ENCODE assay signal across 17 cellular contexts in genomic region chr6:39818695-39819094, GRCh38. TPM values are rescaled to one million over a fixed set of nuclear protein-coding genes. Genes with fewer than 3 reads are reported as not detected.
DNase-seq lines count a peak whose midpoint lies in the region; ATAC-seq and TF ChIP-seq lines count a peak whose summit lies in the region.
"Had no signal": no experiment of that assay in that cellular context is flagged by ENCODE, and none has a peak within 500 bp of the region (broad histone marks: within the 10 kb centered on the region; RNA-seq: fewer than 3 reads in every experiment).

No MANE protein-coding gene starts in this region.

- H4K20me1 ChIP-seq in GM23248 (ENCODE audit: insufficient read depth): no peaks in the 10 kb centered on the region

- WGBS in GM23248 (ENCODE audit: low coverage in 1 of 2, low lambda C conversion rate in 2 of 2, missing lambda C conversion rate in 2 of 2), 2 experiments: 54 to 68% methylated on average over 2 of the region's 2 CpGs

- H3K4me3 ChIP-seq in GM23248: no peak overlapping the region
- H3K4me3 ChIP-seq in muscle layer of duodenum (ENCODE audit: low read depth in 1 of 2, low read length in 2 of 2): peak overlapping the region in 1 of 2 donors; percentile 9
- H3K4me3 ChIP-seq in thoracic aorta: no peak overlapping the region

- H3K9me3 ChIP-seq in GM23248 (ENCODE audit: low read depth) (no peaks in the 10 kb centered on the region), muscle layer of duodenum (ENCODE audit: control insufficient read depth in 1 of 2, low read length in 2 of 2) (no peaks in the 10 kb centered on the region), thoracic aorta (no peaks in the 10 kb centered on the region)
- H3K9me3 ChIP-seq: Caco-2 had no signal

- H3K9me3 Mint-ChIP-seq in activated T-cell treated with anti-CD3 and anti-CD28 coated beads, Interleukin-2, amount 50 U/mL, for 72 hours: no peaks in the 10 kb centered on the region

- H3K4me3 Mint-ChIP-seq in activated T-cell treated with anti-CD3 and anti-CD28 coated beads, Interleukin-2, amount 50 U/mL, for 72 hours: no peak overlapping the region

- H3K27ac Mint-ChIP-seq in activated T-cell treated with anti-CD3 and anti-CD28 coated beads, Interleukin-2, amount 50 U/mL, for 72 hours: no peak overlapping the region

- no peak for TF ChIP-seq CTCF in thoracic aorta (IDR thresholded peaks at IDR 0.05)

- no peaks in the 10 kb centered on the region for H3K36me3 Mint-ChIP-seq in activated T-cell treated with anti-CD3 and anti-CD28 coated beads, Interleukin-2, amount 50 U/mL, for 72 hours (ENCODE audit: insufficient read depth in 2 of 2)

- no peaks in the 10 kb centered on the region for H3K9me2 ChIP-seq in GM23248 (ENCODE audit: insufficient read depth)

- in situ Hi-C loops in GM23248 (cut with MboI): no loop called here

- H3K27me3 ChIP-seq in GM23248 (replicated peaks; ENCODE audit: insufficient read depth) (no peaks in the 10 kb centered on the region), muscle layer of duodenum (ENCODE audit: low read depth, low read length) (no peaks in the 10 kb centered on the region), thoracic aorta (replicated peaks; ENCODE audit: insufficient read depth) (no peaks in the 10 kb centered on the region)

- no peak overlapping the region for H2AFZ ChIP-seq in GM23248

- H3K4me1 ChIP-seq in GM23248 (ENCODE audit: insufficient read depth) (peaks cover 35% of the 10 kb centered on the region), muscle layer of duodenum (ENCODE audit: control insufficient read depth in 1 of 2, insufficient read depth in 2 of 2, low read length in 2 of 2) (peaks cover 29 to 68% of the 10 kb centered on the region in 2 donors), thoracic aorta (ENCODE audit: control insufficient read depth in 1 of 2, low read depth in 2 of 2) (peaks cover 64 to 96% of the 10 kb centered on the region in 2 donors)
- H3K4me1 ChIP-seq: Caco-2 had no signal

- H3K9ac ChIP-seq in GM23248: no peak overlapping the region

- H3K27me3 Mint-ChIP-seq in activated T-cell treated with anti-CD3 and anti-CD28 coated beads, Interleukin-2, amount 50 U/mL, for 72 hours (ENCODE audit: low read depth): peaks cover 5% of the 10 kb centered on the region

- H3K27ac ChIP-seq in GM23248 (peak overlapping the region; percentile 57), cingulate gyrus (ENCODE audit: low read depth, low read length) (peak overlapping the region; percentile 50), muscle layer of duodenum (ENCODE audit: low read length) (peak overlapping the region; percentile 67), thoracic aorta (peak overlapping the region; percentile 84 to 87)

- peaks cover 10% of the 10 kb centered on the region; the same call in 1 of the 2 replicates for H3F3A ChIP-seq in GM23248 (ENCODE audit: insufficient read depth)

- no peak for DNase-seq in GM23248
- DNase-seq in thoracic aorta (ENCODE audit: low spot score): no peak
- DNase-seq in middle frontal gyrus (ENCODE audit: extremely low spot score, low spot score): no peak
- DNase-seq in HuH-7.5 (ENCODE audit: low spot score): no peak
- DNase-seq in activated T-cell treated with anti-CD3 and anti-CD28 coated beads, Interleukin-2, amount 50 U/mL, for 72 hours: no peak
- DNase-seq: activated gamma-delta T cell treated with Interleukin-2 at 50 U/mL for 16 hours, Caco-2, dermis blood vessel endothelial cell, Karpas-422, NCI-H146, SHP77 treated with DMSO at 0.1 percent for 48 hours, small intestine had no signal

- H3K79me2 ChIP-seq in GM23248 (ENCODE audit: insufficient read depth): no peaks in the 10 kb centered on the region

- H3K4me2 ChIP-seq in GM23248 (ENCODE audit: unreplicated experiment): no peak overlapping the region

- no peaks in the 10 kb centered on the region for H3K4me1 Mint-ChIP-seq in activated T-cell treated with anti-CD3 and anti-CD28 coated beads, Interleukin-2, amount 50 U/mL, for 72 hours (ENCODE audit: low read depth)

- ATAC-seq in thoracic aorta (ENCODE audit: insufficient number of reproducible peaks, low FRiP score, low read depth): no peak
- ATAC-seq in GM18909 (IDR thresholded peaks at IDR 0.05; ENCODE audit: poor library complexity, unreplicated experiment): no peak
- ATAC-seq in activated T-cell treated with anti-CD3 and anti-CD28 coated beads, Interleukin-2, amount 50 U/mL, for 72 hours (replicated peaks in 1 of 2): no peak
- ATAC-seq: activated CD4-positive, CD25-positive, alpha-beta regulatory T cell treated with anti-CD3 and anti-CD28 coated beads, Interleukin-2, amount 50 U/mL, for 24 hours had no signal

- no peaks in the 10 kb centered on the region for H3K36me3 ChIP-seq in GM23248 (ENCODE audit: low read depth)
- H3K36me3 ChIP-seq in muscle layer of duodenum (ENCODE audit: control insufficient read depth in 1 of 2, insufficient read depth in 2 of 2, low read length in 2 of 2): peaks cover 0 to 5% of the 10 kb centered on the region in 2 donors
- H3K36me3 ChIP-seq in thoracic aorta: no peaks in the 10 kb centered on the region

RNA-seq across cellular contexts. Expression of gene DAAM2, which starts 26.5 kb away (rescaled TPM):
- total RNA-seq in GM23248 (2014; rRNA removed; shearing (Covaris generic)): 5.1 and 5.6 TPM in 2 replicates
- 1.8 and 2.0 TPM in 2 replicates for polyA plus RNA-seq in GM23248 (2016; fragmentation: Nextera tagmentation; extraction: Ambion mirVana)
- total RNA-seq in thoracic aorta: 10 to 100 TPM; 61.5 to 71.5 TPM
- not detected for total RNA-seq in activated T-cell treated with anti-CD3 and anti-CD28 coated beads, Interleukin-2, amount 50 U/mL, for 72 hours
- total RNA-seq: Caco-2 had no signal
- polyA plus RNA-seq: keratinocyte had no signal
